15 cellular contexts compared by ENCODE assay signal in the genomic region with DNA sequence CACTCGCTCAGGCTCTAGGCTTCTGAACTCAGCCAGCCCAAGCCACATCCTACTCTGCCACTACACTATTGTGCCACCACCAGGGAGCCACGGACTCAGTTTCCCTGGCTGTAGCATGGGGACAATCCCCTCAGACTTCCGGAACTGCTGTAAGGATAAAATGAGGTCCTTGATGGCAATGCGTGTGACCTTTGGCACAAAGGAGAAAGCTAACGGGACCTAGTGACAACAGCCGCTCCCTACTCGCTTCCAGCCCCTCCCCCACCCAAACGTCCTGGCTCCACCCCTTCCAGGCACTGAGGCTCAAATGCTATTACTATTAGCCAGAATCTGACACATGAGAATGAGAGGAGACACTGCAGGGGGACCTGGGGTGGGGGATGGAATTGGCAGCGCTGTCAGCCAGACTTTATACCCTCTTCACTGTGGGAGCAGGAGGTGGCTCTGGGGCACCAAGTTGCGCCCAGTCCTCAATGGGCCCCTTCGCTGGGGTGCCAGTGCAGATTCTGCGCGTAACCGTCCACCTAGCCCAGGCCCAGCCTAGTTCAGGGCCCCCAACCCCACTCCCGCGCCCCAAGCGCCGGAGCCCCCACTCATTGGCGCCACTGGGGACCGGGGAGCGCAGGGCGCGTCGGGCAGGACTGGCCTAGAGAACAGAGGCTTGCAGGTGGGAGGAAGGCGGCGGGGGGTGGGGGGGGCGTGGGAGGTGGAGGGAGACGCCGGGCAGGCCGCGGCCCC. TPM values are rescaled to one million over a fixed set of nuclear protein-coding genes. Genes with fewer than 3 reads are reported as not detected.
DNase-seq lines count a peak whose midpoint lies in the region; ATAC-seq, FAIRE-seq and TF ChIP-seq lines count a peak whose summit lies in the region.
"Had no signal": no experiment of that assay in that cellular context is flagged by ENCODE, and none has a peak within 500 bp of the region (broad histone marks: within the 10 kb centered on the region; RNA-seq: fewer than 3 reads in every experiment).

No MANE protein-coding gene starts in this region.

- no peak overlapping the region for H3K27ac Mint-ChIP-seq in mesothelial cell of epicardium
- H3K27ac Mint-ChIP-seq: activated T-cell treated with anti-CD3 and anti-CD28 coated beads, Interleukin-2, amount 50 U/mL, for 72 hours; stimulated activated naive CD8-positive, alpha-beta T cell treated with anti-CD3 and anti-CD28 coated beads, Interleukin-15, Interleukin-2, amounts not matched to agents 100 ng/mL and 50 ng/mL, for 24 hours had no signal

- peak; percentile 18 for ATAC-seq in HepG2
- ATAC-seq in right lobe of liver, result no peak
- ATAC-seq: activated T-cell treated with anti-CD3 and anti-CD28 coated beads, Interleukin-2, amount 50 U/mL, for 72 hours; body of pancreas had no signal

- POLR2A ChIA-PET in HepG2 (lab: Yijun Ruan, JAX), result interaction anchor here (0.8 to 15.1 kb wide), 3 partner anchors 9 to 31 kb away, joined by 5 to 596 read pairs (median 10); no protein-coding TSS in a partner anchor

- peaks cover 15% of the 10 kb centered on the region for H3K4me1 Mint-ChIP-seq in mesothelial cell of epicardium

- no peak overlapping the region for H2AFZ ChIP-seq in HepG2 (ENCODE audit: low read length)
- H2AFZ ChIP-seq: parathyroid adenoma had no signal

- 4% methylated on average over 5 of the region's 31 CpGs for WGBS in HepG2 (ENCODE audit: low lambda C conversion rate)
- 20% methylated on average over 5 of the region's 31 CpGs for WGBS in right lobe of liver (ENCODE audit: insufficient coverage, low coverage, low lambda C conversion rate, missing lambda C conversion rate)

- no peaks in the 10 kb centered on the region for H4K20me1 ChIP-seq in HepG2 (ENCODE audit: insufficient read depth, low read length)

- H3K27me3 Mint-ChIP-seq in mesothelial cell of epicardium (ENCODE audit: low read depth), result peaks cover 56% of the 10 kb centered on the region

- H3K36me3 ChIP-seq in HepG2 (replicated peaks in 1 of 2; ENCODE audit: control insufficient read depth in 1 of 2, insufficient read depth in 2 of 2, low read length in 2 of 2), result no peaks in the 10 kb centered on the region
- H3K36me3 ChIP-seq in right lobe of liver, result no peaks in the 10 kb centered on the region
- no peaks in the 10 kb centered on the region for H3K36me3 ChIP-seq in SK-N-MC (ENCODE audit: insufficient read depth, low read length)

- H3K4me1 ChIP-seq in HepG2 (ENCODE audit: insufficient read depth, low read length), result peaks cover 67% of the 10 kb centered on the region
- peaks cover 0 to 4% (median 0%) of the 10 kb centered on the region in 4 donors for H3K4me1 ChIP-seq in right lobe of liver
- H3K4me1 ChIP-seq: parathyroid adenoma had no signal

- intact Hi-C loops in HepG2 (cut with micrococcal nuclease; ENCODE audit: unreplicated experiment) (no loop called here), right lobe of liver (cut with DNase I) (no loop called here)

- peak overlapping the region; percentile 31 for H3K4me3 Mint-ChIP-seq in mesothelial cell of epicardium

- TF ChIP-seq EP300 in HepG2 (IDR thresholded peaks at IDR 0.05; ENCODE audit: low read depth in 2 of 2, low read length in 2 of 2) (no peak), HepG2 (CRISPR knock-in tag; IDR thresholded peaks at IDR 0.05; ENCODE audit: borderline replicate concordance) (no peak)

- no peak for TF ChIP-seq CTCF in HepG2 (CRISPR knock-in tag; IDR thresholded peaks at IDR 0.05)
- no peak for TF ChIP-seq CTCF in right lobe of liver (IDR thresholded peaks at IDR 0.05)
- no peak for TF ChIP-seq CTCF in mesothelial cell of epicardium (IDR thresholded peaks at IDR 0.05; ENCODE audit: unreplicated experiment)

- TF ChIP-seq POLR2A in HepG2 (IDR thresholded peaks at IDR 0.05; ENCODE audit: insufficient read depth in 1 of 2, low read depth in 2 of 2, low read length in 2 of 2) (no peak), right lobe of liver (IDR thresholded peaks at IDR 0.05) (no peak)

- H3K9ac ChIP-seq in HepG2 (ENCODE audit: insufficient read depth, low read depth, low read length), result peak overlapping the region; percentile 28; the same call in 1 of the 2 replicates
- no peak overlapping the region for H3K9ac ChIP-seq in SK-N-MC (ENCODE audit: insufficient read length)
- H3K9ac ChIP-seq: parathyroid adenoma had no signal

- peaks cover 37% of the 10 kb centered on the region for H3K79me2 ChIP-seq in HepG2 (ENCODE audit: insufficient read depth, low read length)
- H3K79me2 ChIP-seq: parathyroid adenoma had no signal

- TF ChIP-seq RAD21 in HepG2 (CRISPR knock-in tag; IDR thresholded peaks at IDR 0.05), result no peak

- H3K27ac ChIP-seq in HepG2 (ENCODE audit: extremely low read length, insufficient read depth, low read length) (peak overlapping the region; percentile 72), right lobe of liver (no peak overlapping the region), SK-N-MC (no peak overlapping the region)
- H3K27ac ChIP-seq: body of pancreas, C4-2B, parathyroid adenoma had no signal

- H3K4me3 ChIP-seq in HepG2 (replicated peaks in 1 of 3; ENCODE audit: insufficient read depth in 1 of 3, low read depth in 2 of 3, low read length in 3 of 3) (peak overlapping the region; percentile 34 to 87 (median 75); a peak in 4 of 6 replicates), right lobe of liver (no peak overlapping the region), SK-N-MC (peak overlapping the region; percentile 81; the same call in 1 of the 2 replicates)
- H3K4me3 ChIP-seq: body of pancreas, lung had no signal

- BruUV-seq in HepG2 (replicated peaks; lab: Mats Ljungman, UMichigan), result no TSS peak

- peak; percentile 77 for FAIRE-seq in HepG2 (lab: Jason Lieb, UNC)

- DNase-seq in HepG2 (ENCODE audit: low spot score), result peak; percentile 59
- no peak for DNase-seq in right lobe of liver
- no peak for DNase-seq in SK-N-MC (ENCODE audit: low read depth, low spot score)
- no peak for DNase-seq in mesothelial cell of epicardium (ENCODE audit: low spot score in 2 of 2, unreplicated experiment in 2 of 2)
- no peak for DNase-seq in stimulated activated naive CD4-positive, alpha-beta T cell treated with Interleukin-2 at 50 U/mL for 16 hours (lab: John Stamatoyannopoulos, UW)
- no peak for DNase-seq in GM19238 (ENCODE audit: insufficient read length, low spot score)
- DNase-seq in DMS153 (lab: John Stamatoyannopoulos, UW), result no peak
- DNase-seq in DMS 273 treated with DMSO at 0.1 percent for 48 hours (lab: John Stamatoyannopoulos, UW), result no peak
- DNase-seq: activated T-cell treated with anti-CD3 and anti-CD28 coated beads, Interleukin-2, amount 50 U/mL, for 72 hours; body of pancreas; NCI-H1694 treated with DMSO at 0.1 percent for 48 hours had no signal

- no peaks in the 10 kb centered on the region for H3K36me3 Mint-ChIP-seq in mesothelial cell of epicardium

- no peaks in the 10 kb centered on the region for H3K27me3 ChIP-seq in HepG2 (ENCODE audit: control insufficient read depth in 1 of 2, insufficient read depth in 2 of 2, low read length in 2 of 2)
- H3K27me3 ChIP-seq in right lobe of liver, result no peaks in the 10 kb centered on the region

- peak overlapping the region; percentile 53 for H3K4me2 ChIP-seq in HepG2 (ENCODE audit: low read depth, low read length)

- peaks cover 3% of the 10 kb centered on the region for H3K9me3 Mint-ChIP-seq in mesothelial cell of epicardium
- H3K9me3 Mint-ChIP-seq: activated T-cell treated with anti-CD3 and anti-CD28 coated beads, Interleukin-2, amount 50 U/mL, for 72 hours; stimulated activated naive CD8-positive, alpha-beta T cell treated with anti-CD3 and anti-CD28 coated beads, Interleukin-15, Interleukin-2, amounts not matched to agents 100 ng/mL and 50 ng/mL, for 24 hours had no signal

- H3K9me3 ChIP-seq in HepG2 (ENCODE audit: low read length) (no peaks in the 10 kb centered on the region), right lobe of liver (no peaks in the 10 kb centered on the region), SK-N-MC (ENCODE audit: low read depth, low read length) (no peaks in the 10 kb centered on the region)
- H3K9me3 ChIP-seq: body of pancreas had no signal

- CTCF ChIA-PET in HepG2 (lab: Yijun Ruan, JAX; ENCODE audit: low intra/inter-chr PET ratio, low total read pairs), result no interaction called here

- in situ Hi-C loops in HepG2 (cut with HindIII; ENCODE audit: extremely low pct_ligation_motif_present, low pct_unique_long_range_greater_than_20kb), result no loop called here

RNA-seq across cellular contexts. Expression of a gene that starts 5.3 kb away (rescaled TPM):
- total RNA-seq in HepG2 (2016; rRNA removed; fragmentation: Illumina TruSeq; extraction: Trizol) (357 and 435 TPM in 2 replicates), right lobe of liver (1 to 10 TPM in 2 of 6 experiments, under 1 TPM in 4; 0.33 to 3.9 (median 0.69) TPM), mesothelial cell of epicardium (3.5 to 4.2 TPM (median 3.7 TPM) in 3 replicates)
- total RNA-seq in HepG2 (2016; cell fraction: cytosol; rRNA removed; fragmentation: Illumina TruSeq; extraction: Trizol; ENCODE audit: low read depth), result 183 and 202 TPM in 2 replicates
- total RNA-seq in HepG2 (2016; cell fraction: insoluble cytoplasmic fraction; rRNA removed; fragmentation: Illumina TruSeq; extraction: Trizol), result 332 and 447 TPM in 2 replicates
- total RNA-seq in HepG2 (2016; cell fraction: membrane; rRNA removed; fragmentation: Illumina TruSeq; extraction: Trizol), result 386 and 448 TPM in 2 replicates
- 159 and 193 TPM in 2 replicates for total RNA-seq in HepG2 (2016; cell fraction: nucleus; rRNA removed; fragmentation: Illumina TruSeq; extraction: Trizol)
- 235 and 335 TPM in 2 replicates for polyA plus RNA-seq in HepG2 (2011; rRNA removed)
- 239 and 294 TPM in 2 replicates for polyA plus RNA-seq in HepG2 (2011; cell fraction: cytosol; rRNA removed)
- polyA plus RNA-seq in HepG2 (2011; cell fraction: nucleus; rRNA removed), result 263 and 279 TPM in 2 replicates
- polyA plus RNA-seq in HepG2 (2012), result 173 and 253 TPM in 2 replicates
- 162 and 174 TPM in 2 replicates for polyA plus RNA-seq in HepG2 (2016; cell fraction: cytosol; fragmentation: Illumina TruSeq; extraction: Trizol; ENCODE audit: low read depth)
- polyA plus RNA-seq in HepG2 (2016; cell fraction: insoluble cytoplasmic fraction; fragmentation: Illumina TruSeq; extraction: Trizol; ENCODE audit: low read depth), result 322 and 341 TPM in 2 replicates
- 301 and 303 TPM in 2 replicates for polyA plus RNA-seq in HepG2 (2016; cell fraction: membrane; fragmentation: Illumina TruSeq; extraction: Trizol; ENCODE audit: low read depth)
- polyA plus RNA-seq in HepG2 (2016; cell fraction: nucleus; fragmentation: Illumina TruSeq; extraction: Trizol; ENCODE audit: insufficient read depth, low read depth), result 275 and 284 TPM in 2 replicates
- polyA minus RNA-seq in HepG2 (2011; rRNA and poly(A)+ RNA removed; ENCODE audit: low replicate concordance), result 22.4 and 433 TPM in 2 replicates
- polyA minus RNA-seq in HepG2 (2011; cell fraction: cytosol; rRNA and poly(A)+ RNA removed), result 192 and 199 TPM in 2 replicates
- 54.5 and 60.7 TPM in 2 replicates for polyA minus RNA-seq in HepG2 (2011; cell fraction: nucleus; rRNA and poly(A)+ RNA removed)
- total RNA-seq: activated T-cell treated with anti-CD3 and anti-CD28 coated beads, Interleukin-2, amount 50 U/mL, for 72 hours; body of pancreas had no signal

RNA-seq across cellular contexts. Expression of a gene that starts 31.9 kb away (rescaled TPM):
- total RNA-seq in HepG2 (2016; rRNA removed; fragmentation: Illumina TruSeq; extraction: Trizol), result not detected in 2 replicates
- not detected in 2 replicates for total RNA-seq in HepG2 (2016; cell fraction: cytosol; rRNA removed; fragmentation: Illumina TruSeq; extraction: Trizol; ENCODE audit: low read depth)
- total RNA-seq in HepG2 (2016; cell fraction: insoluble cytoplasmic fraction; rRNA removed; fragmentation: Illumina TruSeq; extraction: Trizol), result not detected in 2 replicates
- total RNA-seq in HepG2 (2016; cell fraction: membrane; rRNA removed; fragmentation: Illumina TruSeq; extraction: Trizol), result not detected in 2 replicates
- total RNA-seq in HepG2 (2016; cell fraction: nucleus; rRNA removed; fragmentation: Illumina TruSeq; extraction: Trizol), result not detected in 2 replicates
- 33.1 and 55.3 TPM in 2 replicates for polyA plus RNA-seq in HepG2 (2011; rRNA removed)
- 25.3 and 25.4 TPM in 2 replicates for polyA plus RNA-seq in HepG2 (2011; cell fraction: cytosol; rRNA removed)
- 294 and 322 TPM in 2 replicates for polyA plus RNA-seq in HepG2 (2011; cell fraction: nucleus; rRNA removed)
- polyA plus RNA-seq in HepG2 (2012), result 32.4 and 45.3 TPM in 2 replicates
- 0.12 TPM in 1 of 2 replicates, not detected in the other for polyA plus RNA-seq in HepG2 (2016; cell fraction: cytosol; fragmentation: Illumina TruSeq; extraction: Trizol; ENCODE audit: low read depth)
- not detected in 2 replicates for polyA plus RNA-seq in HepG2 (2016; cell fraction: insoluble cytoplasmic fraction; fragmentation: Illumina TruSeq; extraction: Trizol; ENCODE audit: low read depth)
- polyA plus RNA-seq in HepG2 (2016; cell fraction: membrane; fragmentation: Illumina TruSeq; extraction: Trizol; ENCODE audit: low read depth), result not detected in 2 replicates
- polyA plus RNA-seq in HepG2 (2016; cell fraction: nucleus; fragmentation: Illumina TruSeq; extraction: Trizol; ENCODE audit: insufficient read depth, low read depth), result 1.2 TPM in 1 of 2 replicates, not detected in the other
- polyA minus RNA-seq in HepG2 (2011; rRNA and poly(A)+ RNA removed; ENCODE audit: low replicate concordance), result 0.91 and 21.5 TPM in 2 replicates
- polyA minus RNA-seq in HepG2 (2011; cell fraction: cytosol; rRNA and poly(A)+ RNA removed), result 8.9 and 13.2 TPM in 2 replicates
- polyA minus RNA-seq in HepG2 (2011; cell fraction: nucleus; rRNA and poly(A)+ RNA removed), result 42.2 and 53.6 TPM in 2 replicates
- total RNA-seq in right lobe of liver, result under 1 TPM in 1 of 6 experiments, not detected in 5; 0.86 TPM
- 28.2 to 35.1 TPM (median 28.5 TPM) in 3 replicates for total RNA-seq in mesothelial cell of epicardium
- total RNA-seq: body of pancreas had no signal

RNA-seq across cellular contexts. Expression of a gene that starts 42.8 kb away (rescaled TPM):
- total RNA-seq in HepG2 (2016; rRNA removed; fragmentation: Illumina TruSeq; extraction: Trizol), result 23.7 and 25.5 TPM in 2 replicates
- total RNA-seq in HepG2 (2016; cell fraction: cytosol; rRNA removed; fragmentation: Illumina TruSeq; extraction: Trizol; ENCODE audit: low read depth), result 68.7 and 75.5 TPM in 2 replicates
- total RNA-seq in HepG2 (2016; cell fraction: insoluble cytoplasmic fraction; rRNA removed; fragmentation: Illumina TruSeq; extraction: Trizol), result 21.1 and 24.5 TPM in 2 replicates
- 70.2 and 79.6 TPM in 2 replicates for total RNA-seq in HepG2 (2016; cell fraction: membrane; rRNA removed; fragmentation: Illumina TruSeq; extraction: Trizol)
- 9.8 and 13.2 TPM in 2 replicates for total RNA-seq in HepG2 (2016; cell fraction: nucleus; rRNA removed; fragmentation: Illumina TruSeq; extraction: Trizol)
- 15.0 and 22.0 TPM in 2 replicates for polyA plus RNA-seq in HepG2 (2011; rRNA removed)
- polyA plus RNA-seq in HepG2 (2011; cell fraction: cytosol; rRNA removed), result 21.9 and 25.7 TPM in 2 replicates
- polyA plus RNA-seq in HepG2 (2011; cell fraction: nucleus; rRNA removed), result 11.2 and 14.5 TPM in 2 replicates
- 8.9 and 11.1 TPM in 2 replicates for polyA plus RNA-seq in HepG2 (2012)
- polyA plus RNA-seq in HepG2 (2016; cell fraction: cytosol; fragmentation: Illumina TruSeq; extraction: Trizol; ENCODE audit: low read depth), result 68.9 and 82.0 TPM in 2 replicates
- polyA plus RNA-seq in HepG2 (2016; cell fraction: insoluble cytoplasmic fraction; fragmentation: Illumina TruSeq; extraction: Trizol; ENCODE audit: low read depth), result 20.1 and 20.6 TPM in 2 replicates
- polyA plus RNA-seq in HepG2 (2016; cell fraction: membrane; fragmentation: Illumina TruSeq; extraction: Trizol; ENCODE audit: low read depth), result 55.1 and 67.3 TPM in 2 replicates
- polyA plus RNA-seq in HepG2 (2016; cell fraction: nucleus; fragmentation: Illumina TruSeq; extraction: Trizol; ENCODE audit: insufficient read depth, low read depth), result 15.0 and 20.6 TPM in 2 replicates
- 19.4 and 43.5 TPM in 2 replicates for polyA minus RNA-seq in HepG2 (2011; rRNA and poly(A)+ RNA removed; ENCODE audit: low replicate concordance)
- polyA minus RNA-seq in HepG2 (2011; cell fraction: cytosol; rRNA and poly(A)+ RNA removed), result 6.7 and 9.8 TPM in 2 replicates
- 5.4 and 6.1 TPM in 2 replicates for polyA minus RNA-seq in HepG2 (2011; cell fraction: nucleus; rRNA and poly(A)+ RNA removed)
- total RNA-seq in right lobe of liver, result 10 to 100 TPM in 2 of 6 experiments, 1 to 10 TPM in 4; 5.6 to 14.0 (median 7.5) TPM
- 17.2 to 19.1 TPM (median 17.3 TPM) in 3 replicates for total RNA-seq in mesothelial cell of epicardium

RNA-seq across cellular contexts. Expression of a gene that starts 46.0 kb away (rescaled TPM):
- 9.0 and 13.9 TPM in 2 replicates for total RNA-seq in HepG2 (2016; rRNA removed; fragmentation: Illumina TruSeq; extraction: Trizol)
- total RNA-seq in HepG2 (2016; cell fraction: cytosol; rRNA removed; fragmentation: Illumina TruSeq; extraction: Trizol; ENCODE audit: low read depth), result 5.6 and 6.3 TPM in 2 replicates
- total RNA-seq in HepG2 (2016; cell fraction: insoluble cytoplasmic fraction; rRNA removed; fragmentation: Illumina TruSeq; extraction: Trizol), result 8.6 and 16.2 TPM in 2 replicates
- 22.0 and 22.3 TPM in 2 replicates for total RNA-seq in HepG2 (2016; cell fraction: membrane; rRNA removed; fragmentation: Illumina TruSeq; extraction: Trizol)
- 11.0 and 18.5 TPM in 2 replicates for total RNA-seq in HepG2 (2016; cell fraction: nucleus; rRNA removed; fragmentation: Illumina TruSeq; extraction: Trizol)
- polyA plus RNA-seq in HepG2 (2011; rRNA removed), result 176 and 264 TPM in 2 replicates
- 196 and 214 TPM in 2 replicates for polyA plus RNA-seq in HepG2 (2011; cell fraction: cytosol; rRNA removed)
- polyA plus RNA-seq in HepG2 (2011; cell fraction: nucleus; rRNA removed), result 723 and 745 TPM in 2 replicates
- 356 and 405 TPM in 2 replicates for polyA plus RNA-seq in HepG2 (2012)
- 10.4 and 12.7 TPM in 2 replicates for polyA plus RNA-seq in HepG2 (2016; cell fraction: cytosol; fragmentation: Illumina TruSeq; extraction: Trizol; ENCODE audit: low read depth)
- 19.8 and 27.0 TPM in 2 replicates for polyA plus RNA-seq in HepG2 (2016; cell fraction: insoluble cytoplasmic fraction; fragmentation: Illumina TruSeq; extraction: Trizol; ENCODE audit: low read depth)
- 35.0 and 35.9 TPM in 2 replicates for polyA plus RNA-seq in HepG2 (2016; cell fraction: membrane; fragmentation: Illumina TruSeq; extraction: Trizol; ENCODE audit: low read depth)
- 58.3 and 60.5 TPM in 2 replicates for polyA plus RNA-seq in HepG2 (2016; cell fraction: nucleus; fragmentation: Illumina TruSeq; extraction: Trizol; ENCODE audit: insufficient read depth, low read depth)
- polyA minus RNA-seq in HepG2 (2011; rRNA and poly(A)+ RNA removed; ENCODE audit: low replicate concordance), result 85.4 and 544 TPM in 2 replicates
- polyA minus RNA-seq in HepG2 (2011; cell fraction: cytosol; rRNA and poly(A)+ RNA removed), result 145 and 181 TPM in 2 replicates
- polyA minus RNA-seq in HepG2 (2011; cell fraction: nucleus; rRNA and poly(A)+ RNA removed), result 106 and 150 TPM in 2 replicates
- 1 to 10 TPM; 1.6 to 9.2 (median 2.9) TPM for total RNA-seq in right lobe of liver
- total RNA-seq in mesothelial cell of epicardium, result 65.3 to 68.0 TPM (median 65.6 TPM) in 3 replicates

Comparison
In these comparisons a context has a peak if more than half of its experiments do, and no peak if none do; other contexts are left out.
1. H3K4me3 ChIP-seq: peak in HepG2 (3 of 3) and SK-N-MC (single experiment); none in right lobe of liver (0 of 3).
2. RNA of a gene that starts 5.3 kb away (total RNA-seq): 159 to 448 TPM in HepG2; 3.5 to 4.2 TPM in mesothelial cell of epicardium and 0.33 to 3.9 TPM in right lobe of liver; every median in the first group is over 10 times any median in the second.
3. RNA of a gene that starts 31.9 kb away (total RNA-seq): 28.2 to 35.1 TPM in mesothelial cell of epicardium; not detected in HepG2 and 0.86 TPM in right lobe of liver; every median in the first group is over 10 times any median in the second.